14 cellular contexts compared by ENCODE assay signal in genomic region chr12:27087898-27088297, GRCh38. TPM values are rescaled to one million over a fixed set of nuclear protein-coding genes. Genes with fewer than 3 reads are reported as not detected.
DNase-seq lines count a peak whose midpoint lies in the region; ATAC-seq, FAIRE-seq and TF ChIP-seq lines count a peak whose summit lies in the region.
"Not testable (repeated sequence)": the region's sequence is repeated elsewhere in the genome, so short reads cannot be mapped to it uniquely, and the experiment has no call there.
"Had no signal": no experiment of that assay in that cellular context is flagged by ENCODE, and none has a peak within 500 bp of the region (broad histone marks: within the 10 kb centered on the region; RNA-seq: fewer than 3 reads in every experiment).

No MANE protein-coding gene starts in this region.

- not testable (repeated sequence) for H2AK9ac ChIP-seq in IMR-90 (replicated peaks; ENCODE audit: low read depth, low read length, poor library complexity)

- dilution Hi-C loops in IMR-90 (cut with HindIII; ENCODE audit: low sequenced_read_pairs, unreplicated experiment); keratinocyte (cut with MboI; ENCODE audit: extremely low pct_ligation_motif_present, low sequenced_read_pairs): not testable (repeated sequence)

- peak overlapping the region; percentile 0 for H2BK5ac ChIP-seq in IMR-90 (ENCODE audit: low read depth, low read length, poor library complexity, severe bottlenecking)

- H3K79me2 ChIP-seq in GM23248 (ENCODE audit: insufficient read depth); astrocyte (ENCODE audit: insufficient read depth, low read length); keratinocyte (ENCODE audit: control insufficient read depth, insufficient read depth, low read length): not testable (repeated sequence)

- H3K27ac Mint-ChIP-seq in astrocyte (ENCODE audit: unreplicated experiment) = not testable (repeated sequence)

- not testable (repeated sequence) for ATAC-seq in IMR-90 (ENCODE audit: low read depth)

- H2BK20ac ChIP-seq in IMR-90 (ENCODE audit: low read depth, low read length) = not testable (repeated sequence)

- not testable (repeated sequence) for H3K9ac ChIP-seq in GM23248; IMR-90 (ENCODE audit: low read depth, low read length); astrocyte (ENCODE audit: low read length); keratinocyte (ENCODE audit: control insufficient read depth, extremely low read depth, insufficient read depth, low read length)

- FAIRE-seq in astrocyte (lab: Jason Lieb, UNC) (peak; percentile 34), keratinocyte (lab: Jason Lieb, UNC) (peak; percentile 39)
- not testable (repeated sequence) for FAIRE-seq in small intestine (lab: Jason Lieb, UNC)

- POLR2A ChIA-PET in IMR-90 (lab: Charles Lee; ENCODE audit: unreplicated experiment) = not testable (repeated sequence)

- H2AK5ac ChIP-seq in IMR-90 (ENCODE audit: low read depth, low read length) = not testable (repeated sequence)

- TF ChIP-seq CTCF in IMR-90 (conservative IDR thresholded peaks at IDR 0.05; ENCODE audit: low read depth, low read length); astrocyte (IDR thresholded peaks at IDR 0.05; ENCODE audit: insufficient read depth, low read depth, low read length); epithelial cell of esophagus (IDR thresholded peaks at IDR 0.05; ENCODE audit: insufficient read depth, low read depth, low read length, missing control alignments); keratinocyte (optimal IDR thresholded peaks at IDR 0.05 in 1 of 3, IDR thresholded peaks at IDR 0.05 in 1 of 3, conservative IDR thresholded peaks at IDR 0.05 in 1 of 3; ENCODE audit: extremely low read depth in 1 of 3, insufficient read depth in 2 of 3, low read length in 3 of 3): not testable (repeated sequence)

- H3F3A ChIP-seq in GM23248 (ENCODE audit: insufficient read depth) = not testable (repeated sequence)

- H3K9me2 ChIP-seq in GM23248 (ENCODE audit: insufficient read depth) = not testable (repeated sequence)

- H3K4ac ChIP-seq in IMR-90 (ENCODE audit: low read depth, low read length) = peak overlapping the region; percentile 31; the same call in 1 of the 2 replicates

- H2BK15ac ChIP-seq in IMR-90 (ENCODE audit: low read depth, low read length) = not testable (repeated sequence)

- H3K4me3 ChIP-seq in GM23248; IMR-90 (ENCODE audit: insufficient read depth, low read depth, low read length); astrocyte (ENCODE audit: insufficient read depth, low read depth, low read length); epithelial cell of esophagus (ENCODE audit: low read length); keratinocyte (ENCODE audit: control insufficient read depth in 2 of 3, extremely low read depth in 1 of 3, insufficient read depth in 2 of 3, low read depth in 1 of 3, low read length in 3 of 3); small intestine (ENCODE audit: low read depth in 1 of 2, low read length in 2 of 2): not testable (repeated sequence)

- not testable (repeated sequence) for H3K79me1 ChIP-seq in IMR-90 (ENCODE audit: low read depth in 1 of 2, low read length in 2 of 2)

- H3K4me2 ChIP-seq in GM23248 (ENCODE audit: unreplicated experiment) = peak overlapping the region; percentile 5
- not testable (repeated sequence) for H3K4me2 ChIP-seq in IMR-90 (ENCODE audit: low read depth, low read length); astrocyte (ENCODE audit: low read length); keratinocyte (ENCODE audit: control insufficient read depth, extremely low read depth, insufficient read depth, low read depth, low read length)

- not testable (repeated sequence) for BruUV-seq in IMR-90 (replicated peaks; lab: Mats Ljungman, UMichigan)

- H4K5ac ChIP-seq in IMR-90 (ENCODE audit: low read depth, low read length) = not testable (repeated sequence)

- H2AFZ ChIP-seq in GM23248; IMR-90 (replicated peaks; ENCODE audit: low read length, poor library complexity); astrocyte (ENCODE audit: low read depth, low read length); keratinocyte (ENCODE audit: control insufficient read depth, low read length): not testable (repeated sequence)

- H3K27me3 Mint-ChIP-seq in astrocyte (ENCODE audit: low read depth, unreplicated experiment) = not testable (repeated sequence)

- in situ Hi-C loops in GM23248 (cut with MboI); IMR-90 (cut with MboI; ENCODE audit: low sequenced_read_pairs): not testable (repeated sequence)

- H3K4me1 ChIP-seq in GM23248 (ENCODE audit: insufficient read depth) = peaks cover 14% of the 10 kb centered on the region
- not testable (repeated sequence) for H3K4me1 ChIP-seq in IMR-90 (ENCODE audit: control insufficient read depth, insufficient read depth, low read length); astrocyte (ENCODE audit: insufficient read depth, low read length); keratinocyte (ENCODE audit: control insufficient read depth, extremely low read depth, insufficient read depth, low read length); small intestine (ENCODE audit: control insufficient read depth in 2 of 2, insufficient read depth in 1 of 2, low read depth in 1 of 2, low read length in 1 of 2)

- intact Hi-C loops in IMR-90 (cut with micrococcal nuclease) = not testable (repeated sequence)

- H3K4me3 Mint-ChIP-seq in astrocyte (ENCODE audit: unreplicated experiment) = not testable (repeated sequence)

- H3K18ac ChIP-seq in IMR-90 (ENCODE audit: low read depth, low read length) = not testable (repeated sequence)

- not testable (repeated sequence) for H4K20me1 ChIP-seq in GM23248 (ENCODE audit: insufficient read depth); IMR-90 (ENCODE audit: insufficient read depth, low read length); astrocyte (ENCODE audit: insufficient read depth, low read length); keratinocyte (ENCODE audit: control insufficient read depth, extremely low read depth, insufficient read depth, low read length)

- H3K27me3 ChIP-seq in GM23248 (replicated peaks; ENCODE audit: insufficient read depth); IMR-90 (ENCODE audit: control insufficient read depth, insufficient read depth, low read length); astrocyte (ENCODE audit: insufficient read depth, low read length); keratinocyte (ENCODE audit: control insufficient read depth, extremely low read depth, insufficient read depth, low read length); small intestine (ENCODE audit: control insufficient read depth in 2 of 2, insufficient read depth in 2 of 2, low read length in 2 of 2): not testable (repeated sequence)

- H3K27ac ChIP-seq in GM23248; IMR-90 (ENCODE audit: insufficient read depth, low read length); astrocyte (ENCODE audit: low read depth, low read length); small intestine (ENCODE audit: low read depth in 1 of 2, low read length in 1 of 2): not testable (repeated sequence)
- H3K27ac ChIP-seq in keratinocyte (ENCODE audit: control insufficient read depth, insufficient read depth, low read length) = peak overlapping the region; percentile 36

- not testable (repeated sequence) for TF ChIP-seq POLR2A in IMR-90 (IDR thresholded peaks at IDR 0.05; ENCODE audit: low read depth, low read length)

- H3K14ac ChIP-seq in IMR-90 (replicated peaks; ENCODE audit: low read depth, low read length) = not testable (repeated sequence)

- peaks cover 13% of the 10 kb centered on the region for H3K9me3 Mint-ChIP-seq in astrocyte (ENCODE audit: unreplicated experiment)

- 40 to 44% methylated on average over 4 of the region's 4 CpGs for WGBS in GM23248 (ENCODE audit: low coverage in 1 of 2, low lambda C conversion rate in 2 of 2, missing lambda C conversion rate in 2 of 2), 2 experiments
- WGBS in IMR-90 (ENCODE audit: extremely low coverage in 2 of 2, insufficient read length in 1 of 2), 2 experiments = no CpG with 5 or more reads among the region's 4 CpGs
- 38 to 69% (median 45%) methylated on average over 4 of the region's 4 CpGs for WGBS in small intestine, 3 donors

- CTCF ChIA-PET in IMR-90 (lab: Yijun Ruan, JAX) = interaction anchor here (0.6 kb wide), 1 partner anchor 1405 kb away, joined by 3 read pairs; no protein-coding TSS in a partner anchor

- H2BK120ac ChIP-seq in IMR-90 (ENCODE audit: low read depth, low read length) = not testable (repeated sequence)

- not testable (repeated sequence) for H3K36me3 ChIP-seq in GM23248 (ENCODE audit: low read depth); IMR-90 (ENCODE audit: control insufficient read depth, insufficient read depth, low read length); astrocyte (ENCODE audit: insufficient read depth, low read length); keratinocyte (ENCODE audit: control insufficient read depth in 2 of 2, extremely low read depth in 1 of 2, insufficient read depth in 2 of 2, low read length in 2 of 2); small intestine (ENCODE audit: control insufficient read depth in 2 of 2, insufficient read depth in 2 of 2, low read length in 2 of 2)

- not testable (repeated sequence) for H4K91ac ChIP-seq in IMR-90 (ENCODE audit: insufficient read depth, low read depth, low read length)

- H3K4me1 Mint-ChIP-seq in astrocyte (ENCODE audit: low read depth, unreplicated experiment) = not testable (repeated sequence)

- H3K56ac ChIP-seq in IMR-90 (ENCODE audit: extremely low read depth, insufficient read depth, low read length) = not testable (repeated sequence)

- H4K8ac ChIP-seq in IMR-90 (ENCODE audit: low read depth in 2 of 2, low read length in 2 of 2) = not testable (repeated sequence)

- DNase-seq in A172 (ENCODE audit: low spot score) = peak; percentile 15
- peak; percentile 24 for DNase-seq in GM23248
- not testable (repeated sequence) for DNase-seq in IMR-90; astrocyte (ENCODE audit: low read depth); keratinocyte (ENCODE audit: low read depth, low spot score)
- peak; percentile 53 for DNase-seq in OCI-M1 (lab: John Stamatoyannopoulos, UW)
- DNase-seq in epithelial cell of esophagus (ENCODE audit: low read depth) = peak; percentile 68
- peak; percentile 13 for DNase-seq in small intestine

- H3K23ac ChIP-seq in IMR-90 (ENCODE audit: low read depth, low read length) = peak overlapping the region; percentile 17; the same call in 1 of the 2 replicates

- not testable (repeated sequence) for H3K9me1 ChIP-seq in IMR-90 (ENCODE audit: insufficient read depth, low read length); keratinocyte (ENCODE audit: control insufficient read depth, extremely low read depth, insufficient read depth, low read length)

- not testable (repeated sequence) for H3K9me3 ChIP-seq in GM23248 (ENCODE audit: low read depth); IMR-90 (ENCODE audit: control insufficient read depth, insufficient read depth, low read length); astrocyte (ENCODE audit: insufficient read depth, low read depth, low read length); keratinocyte (ENCODE audit: control insufficient read depth, low read depth, low read length); small intestine (ENCODE audit: control insufficient read depth, low read depth)

- not testable (repeated sequence) for H3K36me3 Mint-ChIP-seq in astrocyte (ENCODE audit: low read depth, unreplicated experiment)

- TF ChIP-seq RAD21 in IMR-90 (IDR thresholded peaks at IDR 0.05; ENCODE audit: low read length) = not testable (repeated sequence)

RNA-seq across cellular contexts. Expression of gene C12orf71, which starts 5.5 kb away (rescaled TPM):
- not detected in 2 replicates for total RNA-seq in A172 (2014; rRNA removed; shearing (Covaris generic))
- total RNA-seq in GM23248 (2014; rRNA removed; shearing (Covaris generic)) = not detected in 2 replicates
- polyA plus RNA-seq in GM23248 (2016; fragmentation: Nextera tagmentation; extraction: Ambion mirVana) (not detected in 2 replicates), IMR-90 (2012; rRNA removed) (not detected in 2 replicates), keratinocyte (not detected in 3 replicates), small intestine (not detected)
- total RNA-seq in IMR-90 (2012; rRNA removed) (not detected in 2 replicates), astrocyte (not detected in 2 replicates)
- polyA plus RNA-seq in IMR-90 (2012; cell fraction: cytosol; rRNA removed) = not detected in 2 replicates
- polyA plus RNA-seq in IMR-90 (2012; cell fraction: nucleus; rRNA removed; ENCODE audit: low replicate concordance) = not detected in 2 replicates
- polyA plus RNA-seq in keratinocyte (2011; ENCODE audit: low read depth) = not detected
- not detected in 2 replicates for polyA plus RNA-seq in keratinocyte (2011; cell fraction: cytosol; rRNA removed)
- not detected in 2 replicates for polyA plus RNA-seq in keratinocyte (2011; cell fraction: nucleus; rRNA removed)
- not detected in 2 replicates for polyA plus RNA-seq in keratinocyte (2012; ENCODE audit: low replicate concordance)
- polyA minus RNA-seq in keratinocyte = not detected in 3 replicates
- not detected for polyA minus RNA-seq in keratinocyte (2011; cell fraction: cytosol; rRNA and poly(A)+ RNA removed)
- not detected in 2 replicates for polyA minus RNA-seq in keratinocyte (2011; cell fraction: nucleus; rRNA and poly(A)+ RNA removed)
- total RNA-seq: Caco-2; CD4-positive, alpha-beta memory T cell; H1; HFFc6; OCI-LY7; Right ventricle myocardium superior had no signal
- polyA plus RNA-seq: CD4-positive, alpha-beta memory T cell; H1 had no signal
